In genomic region chr19:42369433-42370067, GRCh38 we compare ENCODE assay signal across 26 cellular contexts. TPM values are rescaled to one million over a fixed set of nuclear protein-coding genes. Genes with fewer than 3 reads are reported as not detected.
"Had no signal": no experiment of that assay in that cellular context is flagged by ENCODE, and none has a peak within 500 bp of the region (broad histone marks: within the 10 kb centered on the region; RNA-seq: fewer than 3 reads in every experiment).

No MANE protein-coding gene starts in this region.

- H3K36me3 ChIP-seq: neural progenitor cell, thoracic aorta had no signal

- H3K27ac ChIP-seq: coronary artery, neural progenitor cell, sigmoid colon, thoracic aorta, upper lobe of left lung had no signal

- H3K9ac ChIP-seq: neural progenitor cell had no signal

- H3K4me2 ChIP-seq: neural progenitor cell, smooth muscle cell had no signal

- H3K9me3 ChIP-seq: mucosa of descending colon, sigmoid colon, thoracic aorta, upper lobe of left lung had no signal

- H3K4me3 ChIP-seq: coronary artery, mucosa of descending colon, neural progenitor cell, sigmoid colon, smooth muscle cell, thoracic aorta, upper lobe of left lung had no signal

- H2AFZ ChIP-seq: neural progenitor cell had no signal

- ATAC-seq: activated T-helper 17 cell treated with anti-CD3 and anti-CD28 coated beads, Interleukin-2, amount 50 U/mL, for 72 hours; left colon; SK-N-SH treated with all-trans-retinoic acid at 6 μM for 48 hours had no signal

- DNase-seq: activated CD4-positive, alpha-beta T cell treated with anti-CD3 and anti-CD28 coated beads for 1 hour; activated CD4-positive, alpha-beta T cell treated with anti-CD3 and anti-CD28 coated beads, Interleukin-2, amount 50 U/mL, for 1 hour; activated naive CD4-positive, alpha-beta T cell treated with Interleukin-2 at 50 U/mL for 16 hours; activated naive CD8-positive, alpha-beta T cell treated with anti-CD3 and anti-CD28 coated beads, Interleukin-2, amount 10 ng/mL, durations not matched to agents 7 days and 5 days; activated T-cell treated with anti-CD3 and anti-CD28 coated beads, Interleukin-2, amount 50 U/mL, for 24 hours; amniotic stem cell; cerebellar nuclear complex; glutamatergic neuron; hypothalamus; left colon; mucosa of descending colon; retina; sigmoid colon; stimulated activated CD4-positive, alpha-beta T cell treated with anti-CD3 and anti-CD28 coated beads, Interleukin-15, amount 100 ng/mL, for 24 hours; stimulated activated naive CD4-positive, alpha-beta T cell treated with Interleukin-2 at 50 U/mL for 16 hours had no signal

- H3K27me3 ChIP-seq: neural progenitor cell, sigmoid colon, upper lobe of left lung had no signal

RNA-seq across cellular contexts. Expression of gene CNFN, which starts 20.5 kb away (rescaled TPM):
- total RNA-seq: activated naive CD8-positive, alpha-beta T cell treated with anti-CD3 and anti-CD28 coated beads, Interleukin-2, amount 10 ng/mL, durations not matched to agents 7 days and 5 days; bronchial epithelial cell; frontal cortex; osteoblast; sigmoid colon; thoracic aorta had no signal

RNA-seq across cellular contexts. Expression of gene TMEM145, which starts 56.4 kb away (rescaled TPM):
- total RNA-seq: osteoblast, smooth muscle cell, thoracic aorta had no signal
- polyA plus RNA-seq: keratinocyte had no signal
